In genomic region chr19:54465367-54466109, GRCh38 we compare ENCODE assay signal across 7 cellular contexts. TPM values are rescaled to one million over a fixed set of nuclear protein-coding genes. Genes with fewer than 3 reads are reported as not detected.
DNase-seq lines count a peak whose midpoint lies in the region; ATAC-seq and TF ChIP-seq lines count a peak whose summit lies in the region.
"Had no signal": no experiment of that assay in that cellular context is flagged by ENCODE, and none has a peak within 500 bp of the region (broad histone marks: within the 10 kb centered on the region; RNA-seq: fewer than 3 reads in every experiment).

No MANE protein-coding gene starts in this region.

- peak overlapping the region; percentile 26; the same call in 1 of the 2 replicates for H3K4me3 ChIP-seq in HUES64 (ENCODE audit: low read length)

- peaks cover 9% of the 10 kb centered on the region for H3K36me3 Mint-ChIP-seq in brain
- peaks cover 6% of the 10 kb centered on the region for H3K36me3 Mint-ChIP-seq in progenitor cell of endocrine pancreas (ENCODE audit: insufficient read depth)

- H3K9me3 Mint-ChIP-seq in brain (peaks cover 0 to 4% (median 0%) of the 10 kb centered on the region in 5 experiments), progenitor cell of endocrine pancreas (ENCODE audit: low read depth) (no peaks in the 10 kb centered on the region)

- ATAC-seq in GM21737 (IDR thresholded peaks at IDR 0.05; ENCODE audit: unreplicated experiment) (no peak), omental fat pad (ENCODE audit: low FRiP score) (no peak)

- DNase-seq in progenitor cell of endocrine pancreas (ENCODE audit: low spot score, unreplicated experiment) (no peak), cerebellum (ENCODE audit: low spot score) (no peak), omental fat pad (ENCODE audit: low spot score) (no peak)

- peaks cover 15% of the 10 kb centered on the region for H3K36me3 ChIP-seq in HUES64 (ENCODE audit: insufficient read depth, low read length)

- H3K9me3 ChIP-seq in HUES64 (ENCODE audit: insufficient read depth, low read depth, low read length) = no peaks in the 10 kb centered on the region
- H3K9me3 ChIP-seq: neutrophil had no signal

- H3K27ac Mint-ChIP-seq in brain (peak overlapping the region in 3 of 5 experiments; percentile 30 to 48 (median 38)), progenitor cell of endocrine pancreas (no peak overlapping the region)

- no peak overlapping the region for H3K9ac ChIP-seq in HUES64 (ENCODE audit: low read depth, low read length)

- peaks cover 54% of the 10 kb centered on the region for H3K27me3 Mint-ChIP-seq in brain
- H3K27me3 Mint-ChIP-seq in progenitor cell of endocrine pancreas = peaks cover 45% of the 10 kb centered on the region

- peaks cover 19% of the 10 kb centered on the region for H3K27me3 ChIP-seq in HUES64 (ENCODE audit: insufficient read depth, low read length)

- H3K4me1 ChIP-seq in HUES64 (ENCODE audit: insufficient read depth, low read length) = no peaks in the 10 kb centered on the region

- 77% methylated on average over 58 of the region's 58 CpGs for WGBS in HUES64

- H3K4me1 Mint-ChIP-seq in brain = peaks cover 33% of the 10 kb centered on the region
- peaks cover 7% of the 10 kb centered on the region for H3K4me1 Mint-ChIP-seq in progenitor cell of endocrine pancreas (ENCODE audit: low read depth)

- TF ChIP-seq CTCF in brain (conservative IDR thresholded peaks at IDR 0.05) = no peak
- TF ChIP-seq CTCF in progenitor cell of endocrine pancreas (IDR thresholded peaks at IDR 0.05; ENCODE audit: unreplicated experiment) = no peak
- no peak for TF ChIP-seq CTCF in omental fat pad (IDR thresholded peaks at IDR 0.05)

- H3K4me3 Mint-ChIP-seq in brain = peak overlapping the region; percentile 49 to 74 (median 70)
- H3K4me3 Mint-ChIP-seq in progenitor cell of endocrine pancreas (ENCODE audit: low read depth) = peak overlapping the region; percentile 55

- H3K27ac ChIP-seq in HUES64 (ENCODE audit: low read depth, low read length) = no peak overlapping the region

RNA-seq across cellular contexts. Expression of gene LENG9, which starts 2.0 kb away (rescaled TPM):
- 0.60 TPM for polyA plus RNA-seq in HUES64 (2013, experiment 1 of 2)
- polyA plus RNA-seq in HUES64 (2013, experiment 2 of 2) = 0.51 TPM
- 1.5 TPM for polyA plus RNA-seq in brain (ENCODE audit: insufficient read depth, low read depth, low replicate concordance)
- total RNA-seq in progenitor cell of endocrine pancreas (0.72 and 0.75 TPM in 2 replicates), cerebellum (1.3 TPM), omental fat pad (1 to 10 TPM; 6.6 to 9.1 (median 7.8) TPM)

RNA-seq across cellular contexts. Expression of gene CDC42EP5, which starts 7.6 kb away (rescaled TPM):
- 1.2 TPM for polyA plus RNA-seq in HUES64 (2013, experiment 1 of 2)
- polyA plus RNA-seq in HUES64 (2013, experiment 2 of 2) = 2.9 TPM
- polyA plus RNA-seq in brain (ENCODE audit: insufficient read depth, low read depth, low replicate concordance) = 1.4 TPM
- total RNA-seq in progenitor cell of endocrine pancreas (1.6 and 2.1 TPM in 2 replicates), cerebellum (3.9 TPM), omental fat pad (10 to 100 TPM; 12.1 to 24.1 (median 17.4) TPM)

RNA-seq across cellular contexts. Expression of gene LENG8, which starts 16.5 kb away (rescaled TPM):
- polyA plus RNA-seq in HUES64 (2013, experiment 1 of 2) = 50.6 TPM
- polyA plus RNA-seq in HUES64 (2013, experiment 2 of 2) = 50.8 TPM
- polyA plus RNA-seq in brain (ENCODE audit: insufficient read depth, low read depth, low replicate concordance) = 30.9 TPM
- total RNA-seq in progenitor cell of endocrine pancreas (188 and 210 TPM in 2 replicates), cerebellum (49.7 TPM), omental fat pad (100 to 1,000 TPM in 2 of 4 donors, 10 to 100 TPM in 2; 79.5 to 160 (median 112) TPM)

RNA-seq across cellular contexts. Expression of gene LAIR2, which starts 37.1 kb away (rescaled TPM):
- not detected for polyA plus RNA-seq in HUES64 (2013, experiment 1 of 2)
- not detected for polyA plus RNA-seq in HUES64 (2013, experiment 2 of 2)
- polyA plus RNA-seq in brain (ENCODE audit: insufficient read depth, low read depth, low replicate concordance) = not detected
- total RNA-seq in progenitor cell of endocrine pancreas = not detected in 2 replicates
- not detected for total RNA-seq in cerebellum
- total RNA-seq in omental fat pad = not detected

RNA-seq across cellular contexts. Expression of gene TTYH1, which starts 50.3 kb away (rescaled TPM):
- polyA plus RNA-seq in HUES64 (2013, experiment 1 of 2) = 33.4 TPM
- 48.4 TPM for polyA plus RNA-seq in HUES64 (2013, experiment 2 of 2)
- 211 TPM for polyA plus RNA-seq in brain (ENCODE audit: insufficient read depth, low read depth, low replicate concordance)
- 133 and 144 TPM in 2 replicates for total RNA-seq in progenitor cell of endocrine pancreas
- total RNA-seq in cerebellum = 119 TPM
- under 1 TPM in 2 of 4 donors, not detected in 2; 0.28 to 0.84 TPM for total RNA-seq in omental fat pad
